ENCODE assay signal across 2 cellular contexts in the genomic region with DNA sequence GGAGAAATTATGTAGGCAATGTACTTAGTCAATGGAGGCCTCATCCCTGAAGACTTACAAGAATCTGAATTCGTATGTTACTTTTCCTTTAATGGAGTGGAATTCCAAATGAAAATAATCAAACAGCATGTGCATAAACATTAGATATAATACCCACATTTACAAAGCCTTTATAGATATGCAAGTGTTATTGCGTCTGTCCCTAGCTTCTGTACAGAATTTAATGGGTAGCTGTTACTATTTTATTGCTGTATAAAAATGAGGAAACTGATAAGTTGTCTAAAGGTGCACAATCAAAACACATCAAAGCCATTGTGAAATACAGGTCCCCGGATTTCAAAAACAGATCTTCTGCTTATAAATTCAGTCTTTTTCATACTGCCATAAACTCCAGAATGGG. TPM values are rescaled to one million over a fixed set of nuclear protein-coding genes. Genes with fewer than 3 reads are reported as not detected.
"Had no signal": no experiment of that assay in that cellular context is flagged by ENCODE, and none has a peak within 500 bp of the region (broad histone marks: within the 10 kb centered on the region; RNA-seq: fewer than 3 reads in every experiment).

No MANE protein-coding gene starts in this region.

RNA-seq across cellular contexts. Expression of gene RNU1-4, which starts 12.5 kb away (rescaled TPM):
- total RNA-seq: HT1080 had no signal
- polyA plus RNA-seq: IgD-negative memory B cell had no signal
